Comparison of ENCODE assay signal across 1 cellular context in the genomic region with DNA sequence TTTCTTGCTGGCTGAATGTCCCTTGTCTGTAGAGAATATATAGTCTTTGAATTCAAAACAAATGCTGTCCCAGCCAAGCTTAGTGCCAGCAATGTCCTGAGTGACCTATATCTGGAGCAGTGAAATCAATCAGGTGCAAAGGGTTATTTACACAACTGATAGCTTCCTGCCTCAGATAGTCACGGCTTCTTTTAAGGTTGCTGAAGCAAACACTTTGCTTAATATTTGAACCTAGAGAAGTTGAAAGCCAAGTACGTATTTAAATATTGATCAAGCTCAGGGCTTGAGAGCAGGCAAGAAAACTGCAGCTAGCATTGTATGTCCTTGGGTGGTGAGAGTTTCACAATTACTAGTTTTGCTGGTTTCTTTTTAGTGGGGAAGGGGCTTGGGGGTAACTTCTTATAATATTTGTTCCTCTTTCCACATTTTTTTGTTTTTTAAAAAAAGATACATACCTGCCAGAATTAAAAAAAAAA.
TF ChIP-seq lines count a peak whose summit lies in the region.

No MANE protein-coding gene starts in this region.

TF ChIP-seq in A549, 52 proteins besides CTCF, POLR2A, EP300 and RAD21 (continued from another document):
- TF ChIP-seq RFX5 (IDR thresholded peaks at IDR 0.05) = no peak
- TF ChIP-seq CHD4 (IDR thresholded peaks at IDR 0.05; ENCODE audit: borderline replicate concordance) = no peak
- no peak for TF ChIP-seq HOXA7 (CRISPR knock-in tag; IDR thresholded peaks at IDR 0.05)
- TF ChIP-seq ZC3H11A (IDR thresholded peaks at IDR 0.05) = no peak
- TF ChIP-seq RARB (CRISPR knock-in tag; IDR thresholded peaks at IDR 0.05) = no peak
- TF ChIP-seq RCOR1 (IDR thresholded peaks at IDR 0.05; ENCODE audit: low read depth, low read length) = no peak
- TF ChIP-seq KDM1A (IDR thresholded peaks at IDR 0.05; ENCODE audit: low read depth) = no peak
- TF ChIP-seq, protein P1, sequence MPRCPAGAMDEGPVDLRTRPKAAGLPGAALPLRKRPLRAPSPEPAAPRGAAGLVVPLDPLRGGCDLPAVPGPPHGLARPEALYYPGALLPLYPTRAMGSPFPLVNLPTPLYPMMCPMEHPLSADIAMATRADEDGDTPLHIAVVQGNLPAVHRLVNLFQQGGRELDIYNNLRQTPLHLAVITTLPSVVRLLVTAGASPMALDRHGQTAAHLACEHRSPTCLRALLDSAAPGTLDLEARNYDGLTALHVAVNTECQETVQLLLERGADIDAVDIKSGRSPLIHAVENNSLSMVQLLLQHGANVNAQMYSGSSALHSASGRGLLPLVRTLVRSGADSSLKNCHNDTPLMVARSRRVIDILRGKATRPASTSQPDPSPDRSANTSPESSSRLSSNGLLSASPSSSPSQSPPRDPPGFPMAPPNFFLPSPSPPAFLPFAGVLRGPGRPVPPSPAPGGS (IDR thresholded peaks at IDR 0.05) = no peak
- TF ChIP-seq, protein P2, sequence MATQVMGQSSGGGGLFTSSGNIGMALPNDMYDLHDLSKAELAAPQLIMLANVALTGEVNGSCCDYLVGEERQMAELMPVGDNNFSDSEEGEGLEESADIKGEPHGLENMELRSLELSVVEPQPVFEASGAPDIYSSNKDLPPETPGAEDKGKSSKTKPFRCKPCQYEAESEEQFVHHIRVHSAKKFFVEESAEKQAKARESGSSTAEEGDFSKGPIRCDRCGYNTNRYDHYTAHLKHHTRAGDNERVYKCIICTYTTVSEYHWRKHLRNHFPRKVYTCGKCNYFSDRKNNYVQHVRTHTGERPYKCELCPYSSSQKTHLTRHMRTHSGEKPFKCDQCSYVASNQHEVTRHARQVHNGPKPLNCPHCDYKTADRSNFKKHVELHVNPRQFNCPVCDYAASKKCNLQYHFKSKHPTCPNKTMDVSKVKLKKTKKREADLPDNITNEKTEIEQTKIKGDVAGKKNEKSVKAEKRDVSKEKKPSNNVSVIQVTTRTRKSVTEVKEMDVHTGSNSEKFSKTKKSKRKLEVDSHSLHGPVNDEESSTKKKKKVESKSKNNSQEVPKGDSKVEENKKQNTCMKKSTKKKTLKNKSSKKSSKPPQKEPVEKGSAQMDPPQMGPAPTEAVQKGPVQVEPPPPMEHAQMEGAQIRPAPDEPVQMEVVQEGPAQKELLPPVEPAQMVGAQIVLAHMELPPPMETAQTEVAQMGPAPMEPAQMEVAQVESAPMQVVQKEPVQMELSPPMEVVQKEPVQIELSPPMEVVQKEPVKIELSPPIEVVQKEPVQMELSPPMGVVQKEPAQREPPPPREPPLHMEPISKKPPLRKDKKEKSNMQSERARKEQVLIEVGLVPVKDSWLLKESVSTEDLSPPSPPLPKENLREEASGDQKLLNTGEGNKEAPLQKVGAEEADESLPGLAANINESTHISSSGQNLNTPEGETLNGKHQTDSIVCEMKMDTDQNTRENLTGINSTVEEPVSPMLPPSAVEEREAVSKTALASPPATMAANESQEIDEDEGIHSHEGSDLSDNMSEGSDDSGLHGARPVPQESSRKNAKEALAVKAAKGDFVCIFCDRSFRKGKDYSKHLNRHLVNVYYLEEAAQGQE (IDR thresholded peaks at IDR 0.05) = no peak
- TF ChIP-seq HDAC2 (IDR thresholded peaks at IDR 0.05) = no peak
- TF ChIP-seq NPAS2 (CRISPR knock-in tag; IDR thresholded peaks at IDR 0.05; ENCODE audit: borderline replicate concordance) = no peak
- TF ChIP-seq GATA3 (IDR thresholded peaks at IDR 0.05; ENCODE audit: borderline replicate concordance) = no peak
- no peak for TF ChIP-seq HOXB13 (CRISPR knock-in tag; IDR thresholded peaks at IDR 0.05; ENCODE audit: low read depth)
- TF ChIP-seq, protein P3, sequence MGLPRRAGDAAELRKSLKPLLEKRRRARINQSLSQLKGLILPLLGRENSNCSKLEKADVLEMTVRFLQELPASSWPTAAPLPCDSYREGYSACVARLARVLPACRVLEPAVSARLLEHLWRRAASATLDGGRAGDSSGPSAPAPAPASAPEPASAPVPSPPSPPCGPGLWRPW (IDR thresholded peaks at IDR 0.05) = no peak
- no peak for TF ChIP-seq SREBF2 (IDR thresholded peaks at IDR 0.05)
